Comparison of ENCODE assay signal across 8 cellular contexts in the genomic region with DNA sequence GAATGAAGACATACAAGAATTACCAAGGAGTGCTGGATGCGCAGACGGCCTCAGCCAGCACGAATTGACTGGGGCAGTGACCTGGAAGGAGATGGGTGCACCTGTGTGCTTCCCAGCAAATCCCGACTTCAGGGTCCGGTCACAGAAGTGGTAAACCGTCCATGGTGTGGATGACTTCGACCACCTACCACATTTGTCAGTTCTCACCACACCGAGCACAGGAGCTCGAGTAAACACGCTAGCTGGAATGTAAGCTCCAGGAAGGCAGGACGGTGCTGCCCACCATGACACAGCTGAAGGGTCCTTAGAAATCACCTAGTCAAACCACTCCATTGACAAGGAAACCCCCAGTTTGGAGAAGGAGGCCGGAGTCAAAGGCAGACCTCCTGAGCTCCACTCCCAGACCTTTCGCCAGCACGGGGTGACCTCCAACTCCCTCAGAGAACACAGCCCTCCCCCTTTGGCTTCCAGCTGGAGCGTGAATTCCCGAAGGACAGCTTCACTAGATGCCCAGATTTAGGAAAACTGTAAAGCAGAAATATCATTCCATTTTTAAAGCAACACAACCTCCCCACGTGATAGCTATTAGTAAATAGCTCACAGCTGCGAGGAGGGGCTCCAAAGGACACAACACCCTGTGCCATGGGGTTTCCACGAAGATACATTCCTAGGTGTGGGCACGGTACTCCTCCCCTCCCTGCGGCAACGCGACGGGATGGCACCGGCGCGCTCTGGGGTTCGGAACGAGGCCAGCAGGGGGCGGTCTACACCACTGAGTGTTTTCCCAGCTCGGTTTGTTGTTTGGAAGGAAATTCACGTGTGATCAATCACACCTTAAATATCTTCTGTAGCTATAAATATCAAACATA. TPM values are rescaled to one million over a fixed set of nuclear protein-coding genes. Genes with fewer than 3 reads are reported as not detected.
DNase-seq lines count a peak whose midpoint lies in the region; TF ChIP-seq lines count a peak whose summit lies in the region.

No MANE protein-coding gene starts in this region.

- peak overlapping the region; percentile 19 for H3K4me2 ChIP-seq in osteoblast (ENCODE audit: insufficient read depth, low read length)

- H3K27ac ChIP-seq in osteoblast (ENCODE audit: low read depth, low read length) (no peak overlapping the region), vagina (no peak overlapping the region)

- intact Hi-C loops in vagina (cut with DNase I) = no loop called here

- H3K36me3 ChIP-seq in osteoblast (ENCODE audit: insufficient read depth, low read length) (no peaks in the 10 kb centered on the region), vagina (no peaks in the 10 kb centered on the region)

- peak overlapping the region; percentile 53 for H2AFZ ChIP-seq in osteoblast (ENCODE audit: low read length)

- H3K9me3 ChIP-seq in osteoblast (ENCODE audit: low read depth, low read length) (no peaks in the 10 kb centered on the region), vagina (no peaks in the 10 kb centered on the region)

- TF ChIP-seq POLR2A in vagina (IDR thresholded peaks at IDR 0.05) = no peak

- H3K79me2 ChIP-seq in osteoblast (ENCODE audit: insufficient read depth, low read length) = no peaks in the 10 kb centered on the region

- H3K27me3 ChIP-seq in osteoblast (ENCODE audit: insufficient read depth, low read length) (peaks cover 12% of the 10 kb centered on the region), vagina (no peaks in the 10 kb centered on the region)

- no peaks in the 10 kb centered on the region for H4K20me1 ChIP-seq in osteoblast (ENCODE audit: insufficient read depth, low read length)

- H3K4me1 ChIP-seq in osteoblast (ENCODE audit: insufficient read depth, low read length) = no peaks in the 10 kb centered on the region
- H3K4me1 ChIP-seq in vagina = no peaks in the 10 kb centered on the region

- H3K4me3 ChIP-seq in osteoblast (ENCODE audit: insufficient read depth, low read length) (no peak overlapping the region), vagina (no peak overlapping the region)

- DNase-seq in NCI-H345 (lab: John Stamatoyannopoulos, UW) (peak; percentile 31), NCI-H345 treated with DMSO at 0.1 percent for 48 hours (lab: John Stamatoyannopoulos, UW; ENCODE audit: unreplicated experiment) (no peak), NCI-H510A (lab: John Stamatoyannopoulos, UW) (peak; percentile 2), glomerular visceral epithelial cell (ENCODE audit: extremely low spot score) (peak; percentile 10), osteoblast (ENCODE audit: insufficient read length, low spot score, missing footprints) (peak; percentile 91), vagina (ENCODE audit: extremely low spot score in 2 of 2) (peak; percentile 83 to 91), cortex of kidney (lab: John Stamatoyannopoulos, UW) (no peak)
- DNase-seq in activated T-cell treated with anti-CD3 and anti-CD28 coated beads, Interleukin-2, amount 50 U/mL, for 48 hours = peak; percentile 73 to 77

- TF ChIP-seq CTCF in osteoblast (IDR thresholded peaks at IDR 0.05; ENCODE audit: extremely low read depth, low read depth, low read length) (peak; percentile 82), vagina (IDR thresholded peaks at IDR 0.05) (peak; percentile 43 to 60 (median 50))

RNA-seq across cellular contexts. Expression of gene GNAL, which starts 34.1 kb away (rescaled TPM):
- 0.59 and 0.72 TPM in 2 replicates for total RNA-seq in osteoblast
- 23.3 TPM for total RNA-seq in vagina

RNA-seq across cellular contexts. Expression of gene SLC35G4, which starts 45.6 kb away (rescaled TPM):
- total RNA-seq in osteoblast (not detected in 2 replicates), vagina (not detected)

Comparison
In these comparisons a context has a peak if more than half of its experiments do, and no peak if none do; other contexts are left out.
1. DNase-seq: peak in NCI-H345 (single experiment), NCI-H510A (single experiment), activated T-cell treated with anti-CD3 and anti-CD28 coated beads, Interleukin-2, amount 50 U/mL, for 48 hours (2 of 2), glomerular visceral epithelial cell (single experiment), osteoblast (single experiment) and vagina (2 of 2); none in NCI-H345 treated with DMSO at 0.1 percent for 48 hours (single experiment) and cortex of kidney (single experiment).
2. RNA of gene GNAL, which starts 34.1 kb away (total RNA-seq): 23.3 TPM in vagina (single experiment); 0.59 to 0.72 TPM in osteoblast; every median in the first group is over 10 times any median in the second.